In genomic region chr11:65578134-65578533, GRCh38 we compare ENCODE assay signal across 9 cellular contexts. TPM values are rescaled to one million over a fixed set of nuclear protein-coding genes. Genes with fewer than 3 reads are reported as not detected.
A peak's percentile ranks its signal among the peaks of the same experiment; 100 is the strongest.
DNase-seq lines count a peak whose midpoint lies in the region; ATAC-seq and TF ChIP-seq lines count a peak whose summit lies in the region.
"Had no signal": no experiment of that assay in that cellular context is flagged by ENCODE, and none has a peak within 500 bp of the region (broad histone marks: within the 10 kb centered on the region; RNA-seq: fewer than 3 reads in every experiment).

No MANE protein-coding gene starts in this region.

- no peaks in the 10 kb centered on the region for H3K27me3 Mint-ChIP-seq in Caco-2 (ENCODE audit: insufficient read depth, unreplicated experiment)

- CTCF ChIA-PET in Caco-2 (lab: Charles Lee): interaction anchor here (1.4 kb wide), 1 partner anchor 16 kb away, joined by 4 read pairs; no protein-coding TSS in a partner anchor

- intact Hi-C loops in Caco-2 (cut with micrococcal nuclease; ENCODE audit: unreplicated experiment): no loop called here
- intact Hi-C loops in gastrocnemius medialis (cut with DNase I; ENCODE audit: low total_unique reads): loop anchor here (5.0 kb wide), 1 partner anchor 721 kb away; no protein-coding TSS in a partner anchor

- no peak for DNase-seq in Caco-2
- no peak for DNase-seq in Peyer's patch
- DNase-seq in gastrocnemius medialis: no peak
- no peak for DNase-seq in SIG-M5 (lab: John Stamatoyannopoulos, UW)
- no peak for DNase-seq in amygdala (lab: John Stamatoyannopoulos, UW)
- DNase-seq in NCI-H146 (lab: John Stamatoyannopoulos, UW): no peak
- no peak for DNase-seq in stimulated activated naive CD4-positive, alpha-beta T cell (lab: John Stamatoyannopoulos, UW)
- DNase-seq: stimulated activated CD4-positive, alpha-beta T cell treated with anti-CD3 and anti-CD28 coated beads, Interleukin-2, amount 100 ng/mL, for 24 hours had no signal

- no peaks in the 10 kb centered on the region for H3K9me3 Mint-ChIP-seq in Caco-2 (ENCODE audit: unreplicated experiment)

- no peak overlapping the region for H3K27ac Mint-ChIP-seq in Caco-2 (ENCODE audit: unreplicated experiment)

- H3K4me1 ChIP-seq in Caco-2 (peaks cover 27% of the 10 kb centered on the region), Peyer's patch (peaks cover 6 to 60% (median 26%) of the 10 kb centered on the region in 4 donors), esophagus (ENCODE audit: control insufficient read depth in 2 of 2, insufficient read depth in 2 of 2, low read length in 1 of 2) (peaks cover 2 to 27% of the 10 kb centered on the region in 2 donors), gastrocnemius medialis (peaks cover 52 to 61% of the 10 kb centered on the region in 2 donors)

- H3K36me3 ChIP-seq in Caco-2 (ENCODE audit: control insufficient read depth, insufficient read depth, low read length) (no peaks in the 10 kb centered on the region; the same call in 1 of the 2 replicates), Peyer's patch (peaks cover 0 to 30% (median 0%) of the 10 kb centered on the region in 3 donors), esophagus (ENCODE audit: control insufficient read depth in 2 of 2, insufficient read depth in 2 of 2, low read length in 1 of 2) (peaks cover 11 to 37% of the 10 kb centered on the region in 2 donors), gastrocnemius medialis (peaks cover 0 to 33% of the 10 kb centered on the region in 2 donors)

- POLR2A ChIA-PET in Caco-2 (lab: Charles Lee): no interaction called here

- in situ Hi-C loops in gastrocnemius medialis (cut with MboI; ENCODE audit: low sequenced_read_pairs in 4 of 4): no loop called here

- H3K27me3 ChIP-seq in Caco-2 (replicated peaks; ENCODE audit: control insufficient read depth, insufficient read depth, low read length): no peaks in the 10 kb centered on the region
- H3K27me3 ChIP-seq in Peyer's patch: no peaks in the 10 kb centered on the region
- no peaks in the 10 kb centered on the region for H3K27me3 ChIP-seq in esophagus (ENCODE audit: control insufficient read depth in 1 of 2, insufficient read depth in 2 of 2, low read length in 2 of 2)
- no peaks in the 10 kb centered on the region for H3K27me3 ChIP-seq in gastrocnemius medialis

- peak overlapping the region; percentile 98 for H3K4me3 Mint-ChIP-seq in Caco-2 (ENCODE audit: unreplicated experiment)

- no peak for ATAC-seq in gastrocnemius medialis

- peaks cover 6% of the 10 kb centered on the region for H3K4me1 Mint-ChIP-seq in Caco-2 (ENCODE audit: low read depth, unreplicated experiment)

- BruUV-seq in Caco-2 (replicated peaks; lab: Mats Ljungman, UMichigan): no TSS peak

- no peak for TF ChIP-seq POLR2A in Peyer's patch (IDR thresholded peaks at IDR 0.05)
- no peak for TF ChIP-seq POLR2A in gastrocnemius medialis (IDR thresholded peaks at IDR 0.05)

- 82 to 94% methylated on average over 7 of the region's 7 CpGs for WGBS in esophagus, 2 donors

- H3K27ac ChIP-seq in Peyer's patch (peak overlapping the region; percentile 90 to 97 (median 94)), esophagus (ENCODE audit: low read depth in 2 of 2, low read length in 1 of 2) (peak overlapping the region in 1 of 2 donors; percentile 98), gastrocnemius medialis (peak overlapping the region; percentile 100)

- H3K9me3 ChIP-seq in Caco-2: no peaks in the 10 kb centered on the region
- no peaks in the 10 kb centered on the region for H3K9me3 ChIP-seq in Peyer's patch
- H3K9me3 ChIP-seq in esophagus (ENCODE audit: control insufficient read depth in 2 of 2, insufficient read depth in 1 of 2, low read depth in 1 of 2, low read length in 1 of 2): no peaks in the 10 kb centered on the region
- no peaks in the 10 kb centered on the region for H3K9me3 ChIP-seq in gastrocnemius medialis

- TF ChIP-seq CTCF in Caco-2 (IDR thresholded peaks at IDR 0.05; ENCODE audit: insufficient read depth in 1 of 2, low read depth in 1 of 2, low read length in 1 of 2, severe bottlenecking in 1 of 2, unreplicated experiment in 1 of 2) (no peak), Peyer's patch (IDR thresholded peaks at IDR 0.05) (no peak), gastrocnemius medialis (IDR thresholded peaks at IDR 0.05 in 4 of 5, conservative IDR thresholded peaks at IDR 0.05 in 1 of 5) (no peak)

- H3K4me3 ChIP-seq in Caco-2 (ENCODE audit: low read depth, low read length) (no peak overlapping the region), Peyer's patch (peak overlapping the region in 2 of 4 donors; percentile 77 to 96), esophagus (ENCODE audit: low read depth in 1 of 2, low read length in 2 of 2) (peak overlapping the region; percentile 71 to 74), gastrocnemius medialis (peak overlapping the region; percentile 65 to 97 (median 80))

- peaks cover 34% of the 10 kb centered on the region for H3K36me3 Mint-ChIP-seq in Caco-2 (ENCODE audit: insufficient read depth, unreplicated experiment)

RNA-seq across cellular contexts. Expression of gene EHBP1L1, which starts 2.3 kb away (rescaled TPM):
- 19.2 and 19.6 TPM in 2 replicates for total RNA-seq in Caco-2 (2022)
- 100 to 1,000 TPM in 3 of 4 donors, 10 to 100 TPM in 1; 65.2 to 163 (median 121) TPM for total RNA-seq in Peyer's patch
- 10 to 100 TPM; 54.4 to 61.6 TPM for polyA plus RNA-seq in esophagus
- total RNA-seq in gastrocnemius medialis: 100 to 1,000 TPM; 191 to 374 (median 250) TPM

RNA-seq across cellular contexts. Expression of gene FAM89B, which starts 5.8 kb away (rescaled TPM):
- 24.0 and 26.9 TPM in 2 replicates for total RNA-seq in Caco-2 (2022)
- total RNA-seq in Peyer's patch: 10 to 100 TPM; 30.8 to 44.6 (median 32.4) TPM
- polyA plus RNA-seq in esophagus: 10 to 100 TPM; 27.9 to 36.5 TPM
- 100 to 1,000 TPM in 3 of 4 donors, 10 to 100 TPM in 1; 86.6 to 154 (median 119) TPM for total RNA-seq in gastrocnemius medialis

RNA-seq across cellular contexts. Expression of gene ZNRD2, which starts 7.9 kb away (rescaled TPM):
- total RNA-seq in Caco-2 (2022) (52.9 and 53.9 TPM in 2 replicates), Peyer's patch (10 to 100 TPM; 16.5 to 25.7 (median 25.4) TPM), gastrocnemius medialis (10 to 100 TPM; 54.7 to 99.4 (median 75.3) TPM)
- polyA plus RNA-seq in esophagus: 10 to 100 TPM; 38.9 to 52.1 TPM

RNA-seq across cellular contexts. Expression of gene KCNK7, which starts 17.5 kb away (rescaled TPM):
- total RNA-seq in Caco-2 (2022) (0.39 and 0.49 TPM in 2 replicates), Peyer's patch (1 to 10 TPM in 3 of 4 donors, not detected in 1; 1.5 to 3.5 (median 2.5) TPM), gastrocnemius medialis (10 to 100 TPM in 1 of 4 donors, under 1 TPM in 1, not detected in 2; 0.39 to 18.6 TPM)
- polyA plus RNA-seq in esophagus: 10 to 100 TPM; 18.4 to 19.8 TPM

RNA-seq across cellular contexts. Expression of gene LTBP3, which starts 20.0 kb away (rescaled TPM):
- total RNA-seq in Caco-2 (2022) (87.2 and 91.2 TPM in 2 replicates), Peyer's patch (100 to 1,000 TPM in 1 of 4 donors, 10 to 100 TPM in 3; 42.0 to 150 (median 88.3) TPM), gastrocnemius medialis (10 to 100 TPM; 18.5 to 56.6 (median 35.6) TPM)
- 10 to 100 TPM; 32.8 to 36.4 TPM for polyA plus RNA-seq in esophagus
